ENCODE assay signal across 19 cellular contexts in genomic region chr3:86782271-86782670, GRCh38.
"Had no signal": no experiment of that assay in that cellular context is flagged by ENCODE, and none has a peak within 500 bp of the region (broad histone marks: within the 10 kb centered on the region; RNA-seq: fewer than 3 reads in every experiment).

No MANE protein-coding gene starts in this region.

- H3K27me3 ChIP-seq: cardiac muscle cell, esophagus squamous epithelium, gastroesophageal sphincter, heart right ventricle, neutrophil, thyroid gland, uterus had no signal

- H3K36me3 ChIP-seq: cardiac muscle cell, esophagus squamous epithelium, gastroesophageal sphincter, heart right ventricle, neutrophil, thyroid gland, uterus had no signal

- ATAC-seq: activated CD4-positive, alpha-beta T cell treated with anti-CD3 and anti-CD28 coated beads for 36 hours; activated CD8-positive, alpha-beta memory T cell treated with anti-CD3 and anti-CD28 coated beads, Interleukin-2, amount 10 ng/mL, durations not matched to agents 7 days and 5 days; gastroesophageal sphincter; heart right ventricle; left colon; mucosa of descending colon; naive thymus-derived CD4-positive, alpha-beta T cell; stimulated activated memory B cell treated with anti-CD40 and anti-IgM and Interleukin-4, amounts not matched to agents 10 μg/mL and 1 μg/mL and 100 μg/mL, for 72 hours had no signal

- H3K9me3 ChIP-seq: esophagus squamous epithelium, gastroesophageal sphincter, heart right ventricle, mucosa of descending colon, neutrophil, thyroid gland, uterus had no signal

- H3K27ac ChIP-seq: cardiac muscle cell, esophagus squamous epithelium, gastroesophageal sphincter, heart right ventricle, neutrophil, thyroid gland had no signal

- H3K4me1 ChIP-seq: esophagus squamous epithelium, gastroesophageal sphincter, heart right ventricle, thyroid gland, uterus had no signal

- H3K4me3 ChIP-seq: cardiac muscle cell, esophagus squamous epithelium, gastroesophageal sphincter, heart right ventricle, mucosa of descending colon, thyroid gland, uterus had no signal

- DNase-seq: activated CD4-positive, alpha-beta memory T cell treated with anti-CD3 and anti-CD28 coated beads for 36 hours; activated CD4-positive, alpha-beta T cell treated with anti-CD3 and anti-CD28 coated beads for 36 hours; activated CD8-positive, alpha-beta memory T cell treated with anti-CD3 and anti-CD28 coated beads, Interleukin-2, amount 10 ng/mL, durations not matched to agents 7 days and 5 days; activated naive CD4-positive, alpha-beta T cell treated with anti-CD3 and anti-CD28 coated beads, Interleukin-2, amount 10 ng/mL, durations not matched to agents 7 days and 5 days; activated T-cell treated with anti-CD3 and anti-CD28 coated beads, Interleukin-2, amount 50 U/mL, for 1 hour; esophagus squamous epithelium; heart right ventricle; left colon; mucosa of descending colon; naive thymus-derived CD4-positive, alpha-beta T cell; posterior cingulate gyrus; retina; stimulated activated CD4-positive, alpha-beta T cell treated with anti-CD3 and anti-CD28 coated beads, Interleukin-2, amount 100 ng/mL, for 48 hours; thyroid gland; uterus had no signal
